In genomic region chr18:43620936-43621335, GRCh38 we compare ENCODE assay signal across 8 cellular contexts.
DNase-seq lines count a peak whose midpoint lies in the region; ATAC-seq and TF ChIP-seq lines count a peak whose summit lies in the region.

No MANE protein-coding gene starts in this region.

- H3K4me1 Mint-ChIP-seq in endodermal cell = no peaks in the 10 kb centered on the region

- peaks cover 2% of the 10 kb centered on the region for H3K27me3 Mint-ChIP-seq in endodermal cell (ENCODE audit: insufficient read depth)

- no peak overlapping the region for H3K27ac ChIP-seq in endodermal cell (ENCODE audit: low read depth, low read length)

- no peak overlapping the region for H3K4me3 Mint-ChIP-seq in endodermal cell

- no peaks in the 10 kb centered on the region for H3K36me3 ChIP-seq in endodermal cell (ENCODE audit: control insufficient read depth, insufficient read depth, low read length)

- no peaks in the 10 kb centered on the region for H3K9me3 Mint-ChIP-seq in endodermal cell

- in situ Hi-C loops in ACHN (cut with HindIII; ENCODE audit: low pct_ligation_motif_present, low pct_unique_long_range_greater_than_20kb, low sequenced_read_pairs) = no loop called here

- no peaks in the 10 kb centered on the region for H3K36me3 Mint-ChIP-seq in endodermal cell (ENCODE audit: low read depth)

- no peak overlapping the region for H3K27ac Mint-ChIP-seq in endodermal cell

- H3K9me3 ChIP-seq in endodermal cell (ENCODE audit: control insufficient read depth, low read length) = no peaks in the 10 kb centered on the region

- DNase-seq in ACHN (peak; percentile 28), NCI-H748 (lab: John Stamatoyannopoulos, UW; ENCODE audit: unreplicated experiment) (peak; percentile 65), endodermal cell (peak; percentile 39), myocyte (ENCODE audit: low read depth) (peak; percentile 47), GM19240 (ENCODE audit: insufficient read length, low spot score) (no peak)
- DNase-seq in stimulated activated CD4-positive, alpha-beta T cell treated with anti-CD3 and anti-CD28 coated beads, Interleukin-4, amount 100 ng/mL, for 1 hour = no peak

- peak; percentile 77 for TF ChIP-seq CTCF in endodermal cell (conservative IDR thresholded peaks at IDR 0.05)

- 12% methylated on average over 1 of the region's 2 CpGs; no CpG with 5 or more reads in 1 of the 2 experiments for WGBS in endodermal cell (ENCODE audit: insufficient coverage in 1 of 2, insufficient read length in 1 of 2), 2 experiments

- no peak overlapping the region for H3K4me3 ChIP-seq in endodermal cell (ENCODE audit: low read length)

- no peak overlapping the region for H3K9ac ChIP-seq in endodermal cell (ENCODE audit: extremely low read depth, low read length, poor library complexity, severe bottlenecking)

- H3K4me1 ChIP-seq in endodermal cell (ENCODE audit: control insufficient read depth, insufficient read depth, low read length) = no peaks in the 10 kb centered on the region

- H3K27me3 ChIP-seq in endodermal cell (ENCODE audit: control insufficient read depth, insufficient read depth, low read length, poor library complexity, severe bottlenecking) = no peaks in the 10 kb centered on the region

- peak; percentile 83 for ATAC-seq in GM18499 (IDR thresholded peaks at IDR 0.05; ENCODE audit: insufficient read depth, unreplicated experiment)
- peak; percentile 63 for ATAC-seq in HG03135 (IDR thresholded peaks at IDR 0.05; ENCODE audit: unreplicated experiment)

Comparison
In these comparisons a context has a peak if more than half of its experiments do, and no peak if none do; other contexts are left out.
1. DNase-seq: peak in ACHN (single experiment), NCI-H748 (single experiment), endodermal cell (single experiment) and myocyte (single experiment); none in stimulated activated CD4-positive, alpha-beta T cell treated with anti-CD3 and anti-CD28 coated beads, Interleukin-4, amount 100 ng/mL, for 1 hour (single experiment) and GM19240 (single experiment).